18 cellular contexts compared by ENCODE assay signal in the genomic region with DNA sequence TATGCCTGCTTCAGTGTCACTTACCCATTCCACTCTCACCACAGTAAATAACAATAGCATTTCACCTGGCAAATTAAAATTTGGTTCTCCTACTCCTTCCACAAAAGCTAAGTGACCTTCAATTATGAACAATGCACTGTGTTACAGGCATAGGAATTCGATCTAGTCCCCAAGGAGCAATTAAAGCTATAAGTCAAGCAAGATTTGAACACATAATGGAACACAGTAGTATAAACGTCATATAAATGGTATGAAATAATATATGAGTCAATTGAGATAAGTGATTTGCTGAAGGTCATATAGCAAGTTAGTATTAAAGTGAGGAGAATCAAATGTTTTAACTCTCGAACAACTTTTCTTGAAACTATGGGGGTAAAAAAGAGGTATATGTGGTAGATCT.
"Had no signal": no experiment of that assay in that cellular context is flagged by ENCODE, and none has a peak within 500 bp of the region (broad histone marks: within the 10 kb centered on the region; RNA-seq: fewer than 3 reads in every experiment).

No MANE protein-coding gene starts in this region.

- H3K4me1 Mint-ChIP-seq: activated naive CD4-positive, alpha-beta T cell treated with anti-CD3 and anti-CD28 coated beads, Interleukin-2, amount 50 U/mL, for 24 hours had no signal

- H3K27me3 Mint-ChIP-seq: activated CD4-positive, alpha-beta memory T cell treated with anti-CD3 and anti-CD28 coated beads, Interleukin-2, amount 10 ng/mL, durations not matched to agents 7 days and 5 days; activated CD4-positive, alpha-beta T cell treated with anti-CD3 and anti-CD28 coated beads for 36 hours; activated naive CD4-positive, alpha-beta T cell treated with anti-CD3 and anti-CD28 coated beads, Interleukin-2, amount 50 U/mL, for 24 hours had no signal

- H3K27ac ChIP-seq: breast epithelium, PC-9, WERI-Rb-1 had no signal

- H3K36me3 ChIP-seq: breast epithelium, MG63, WERI-Rb-1 had no signal

- H3K27ac Mint-ChIP-seq: activated CD4-positive, alpha-beta memory T cell treated with anti-CD3 and anti-CD28 coated beads, Interleukin-2, amount 10 ng/mL, durations not matched to agents 7 days and 5 days; activated CD4-positive, alpha-beta T cell treated with anti-CD3 and anti-CD28 coated beads for 36 hours; activated naive CD4-positive, alpha-beta T cell treated with anti-CD3 and anti-CD28 coated beads, Interleukin-2, amount 50 U/mL, for 24 hours had no signal

- H3K4me3 Mint-ChIP-seq: activated CD4-positive, alpha-beta memory T cell treated with anti-CD3 and anti-CD28 coated beads, Interleukin-2, amount 10 ng/mL, durations not matched to agents 7 days and 5 days; activated CD4-positive, alpha-beta T cell treated with anti-CD3 and anti-CD28 coated beads for 36 hours; activated naive CD4-positive, alpha-beta T cell treated with anti-CD3 and anti-CD28 coated beads, Interleukin-2, amount 50 U/mL, for 24 hours had no signal

- H3K4me3 ChIP-seq: breast epithelium, MG63, PC-9 had no signal

- H3K9me3 Mint-ChIP-seq: activated CD4-positive, alpha-beta memory T cell treated with anti-CD3 and anti-CD28 coated beads, Interleukin-2, amount 10 ng/mL, durations not matched to agents 7 days and 5 days; activated naive CD4-positive, alpha-beta T cell treated with anti-CD3 and anti-CD28 coated beads, Interleukin-2, amount 50 U/mL, for 24 hours had no signal

- DNase-seq: activated CD4-positive, alpha-beta memory T cell treated with anti-CD3 and anti-CD28 coated beads, Interleukin-2, amount 10 ng/mL, durations not matched to agents 7 days and 5 days; activated CD4-positive, alpha-beta T cell treated with anti-CD3 and anti-CD28 coated beads for 36 hours; activated CD4-positive, alpha-beta T cell treated with anti-CD3 and anti-CD28 coated beads, Interleukin-2, amount 50 U/mL, for 1 hour; activated effector memory CD4-positive, alpha-beta T cell treated with Interleukin-2 at 50 U/mL for 16 hours; activated naive CD4-positive, alpha-beta T cell; activated T-cell treated with anti-CD3 and anti-CD28 coated beads for 4 hours; aorta; central memory CD4-positive, alpha-beta T cell; MG63; NCI-H1105; NCI-H146; NCI-H1930; NCI-H510A treated with DMSO at 0.1 percent for 48 hours; PC-9; SHP77 treated with DMSO at 0.1 percent for 48 hours; WERI-Rb-1 had no signal

- ATAC-seq: activated CD4-positive, alpha-beta T cell treated with anti-CD3 and anti-CD28 coated beads for 36 hours had no signal

- H3K4me1 ChIP-seq: breast epithelium had no signal

- H3K9me3 ChIP-seq: breast epithelium, MG63 had no signal

- H3K27me3 ChIP-seq: breast epithelium, MG63 had no signal
